ENCODE assay signal across 1 cellular context in the genomic region with DNA sequence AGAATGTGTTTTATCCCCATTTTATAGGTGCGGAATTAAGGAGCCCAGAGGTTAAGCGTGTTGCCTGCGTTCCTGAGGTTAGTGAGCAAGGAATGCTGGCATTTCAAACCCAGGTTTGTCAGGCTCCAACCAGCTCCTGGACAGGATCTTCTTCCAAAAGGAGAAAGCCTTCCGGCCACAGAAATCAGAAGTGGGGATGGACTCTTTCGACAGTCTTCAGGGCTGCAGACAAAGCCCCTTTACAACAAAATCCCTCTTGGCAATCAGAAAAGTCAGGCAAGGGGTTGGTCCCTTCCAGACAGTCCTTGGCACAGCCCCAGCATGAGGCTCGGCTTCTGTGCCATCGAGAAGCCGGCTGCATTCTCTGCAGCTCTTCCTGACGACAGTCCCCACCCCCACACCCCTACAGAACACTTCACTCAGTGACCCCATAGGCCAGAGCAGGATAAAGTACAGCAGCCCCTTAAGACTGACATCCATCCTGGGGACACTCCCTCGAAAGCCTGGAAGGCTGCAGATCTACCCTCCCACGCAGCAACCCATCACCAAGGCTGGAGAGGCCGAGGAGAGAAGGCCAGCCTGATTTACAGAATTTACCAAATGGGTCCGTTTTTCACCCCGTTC.
TF ChIP-seq lines count a peak whose summit lies in the region.

No MANE protein-coding gene starts in this region.

TF ChIP-seq in IMR-90, 13 proteins besides CTCF, POLR2A, EP300 and RAD21 (continued from another document):
- no peak for TF ChIP-seq SMC3 (IDR thresholded peaks at IDR 0.05; ENCODE audit: low read depth, low read length)
- TF ChIP-seq MAZ (IDR thresholded peaks at IDR 0.05; ENCODE audit: borderline replicate concordance, low read depth, low read length): no peak
- TF ChIP-seq, protein P1, sequence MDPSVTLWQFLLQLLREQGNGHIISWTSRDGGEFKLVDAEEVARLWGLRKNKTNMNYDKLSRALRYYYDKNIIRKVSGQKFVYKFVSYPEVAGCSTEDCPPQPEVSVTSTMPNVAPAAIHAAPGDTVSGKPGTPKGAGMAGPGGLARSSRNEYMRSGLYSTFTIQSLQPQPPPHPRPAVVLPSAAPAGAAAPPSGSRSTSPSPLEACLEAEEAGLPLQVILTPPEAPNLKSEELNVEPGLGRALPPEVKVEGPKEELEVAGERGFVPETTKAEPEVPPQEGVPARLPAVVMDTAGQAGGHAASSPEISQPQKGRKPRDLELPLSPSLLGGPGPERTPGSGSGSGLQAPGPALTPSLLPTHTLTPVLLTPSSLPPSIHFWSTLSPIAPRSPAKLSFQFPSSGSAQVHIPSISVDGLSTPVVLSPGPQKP (IDR thresholded peaks at IDR 0.05; ENCODE audit: borderline replicate concordance, low read depth, low read length): no peak
- no peak for TF ChIP-seq BHLHE40 (IDR thresholded peaks at IDR 0.05; ENCODE audit: low read depth, low read length)
- TF ChIP-seq CEBPB (IDR thresholded peaks at IDR 0.05; ENCODE audit: low read depth, low read length): no peak
TF ChIP-seq in IMR-90: peak in this region for 0.
